ENCODE assay signal across 9 cellular contexts in genomic region chr6:77467038-77467437, GRCh38. TPM values are rescaled to one million over a fixed set of nuclear protein-coding genes. Genes with fewer than 3 reads are reported as not detected.
DNase-seq lines count a peak whose midpoint lies in the region; ATAC-seq and TF ChIP-seq lines count a peak whose summit lies in the region.
"Had no signal": no experiment of that assay in that cellular context is flagged by ENCODE, and none has a peak within 500 bp of the region (broad histone marks: within the 10 kb centered on the region; RNA-seq: fewer than 3 reads in every experiment).

No MANE protein-coding gene starts in this region.

- H3K36me3 ChIP-seq in HUES64 (ENCODE audit: insufficient read depth, low read length) (no peaks in the 10 kb centered on the region), body of pancreas (replicated peaks in 1 of 2; ENCODE audit: insufficient read depth in 1 of 2, low read depth in 2 of 2) (no peaks in the 10 kb centered on the region), smooth muscle cell (ENCODE audit: low read depth) (no peaks in the 10 kb centered on the region)

- H3K9me3 ChIP-seq in HUES64 (ENCODE audit: insufficient read depth, low read depth, low read length) (no peaks in the 10 kb centered on the region), body of pancreas (no peaks in the 10 kb centered on the region), smooth muscle cell (replicated peaks; ENCODE audit: low read depth) (no peaks in the 10 kb centered on the region)

- TF ChIP-seq CTCF in body of pancreas (IDR thresholded peaks at IDR 0.05) (no peak), smooth muscle cell (IDR thresholded peaks at IDR 0.05; ENCODE audit: borderline replicate concordance, insufficient read depth, poor library complexity, severe bottlenecking) (no peak), GM10248 (IDR thresholded peaks at IDR 0.05; ENCODE audit: control extremely low read depth, extremely low read depth, low read depth, missing control alignments) (no peak)

- peak overlapping the region; percentile 54; the same call in 1 of the 2 replicates for H3K9ac ChIP-seq in HUES64 (ENCODE audit: low read depth, low read length)
- no peak overlapping the region for H3K9ac ChIP-seq in smooth muscle cell (ENCODE audit: low read depth)

- H3K4me1 ChIP-seq in HUES64 (ENCODE audit: insufficient read depth, low read length), result peaks cover 5% of the 10 kb centered on the region; the same call in 1 of the 2 replicates
- H3K4me1 ChIP-seq in body of pancreas, result peaks cover 34% of the 10 kb centered on the region
- H3K4me1 ChIP-seq in smooth muscle cell (ENCODE audit: low read depth), result no peaks in the 10 kb centered on the region

- TF ChIP-seq POLR2A in body of pancreas (IDR thresholded peaks at IDR 0.05), result no peak

- ATAC-seq in body of pancreas, result peak; percentile 10

- peak overlapping the region; percentile 94 for H3K4me2 ChIP-seq in smooth muscle cell

- H3K27me3 ChIP-seq in HUES64 (ENCODE audit: insufficient read depth, low read length), result peaks cover 70% of the 10 kb centered on the region
- peaks cover 6 to 22% of the 10 kb centered on the region in 2 donors for H3K27me3 ChIP-seq in body of pancreas
- peaks cover 46% of the 10 kb centered on the region for H3K27me3 ChIP-seq in smooth muscle cell (ENCODE audit: low read depth)

- no peaks in the 10 kb centered on the region for H3F3A ChIP-seq in smooth muscle cell (ENCODE audit: low read depth)

- DNase-seq in body of pancreas (no peak), iPS-NIHi7 (ENCODE audit: extremely low spot score) (peak; percentile 11), smooth muscle cell (lab: John Stamatoyannopoulos, UW; ENCODE audit: unreplicated experiment) (no peak), GM10248 (ENCODE audit: extremely low spot score) (no peak), DMS79 treated with DMSO at 0.1 percent for 48 hours (lab: John Stamatoyannopoulos, UW) (no peak), DMS114 treated with DMSO at 0.1 percent for 48 hours (lab: John Stamatoyannopoulos, UW; ENCODE audit: unreplicated experiment) (no peak)
- no peak for DNase-seq in activated effector memory CD4-positive, alpha-beta T cell treated with anti-CD3 and anti-CD28 coated beads, Interleukin-2, amount 50 U/mL, for 16 hours
- DNase-seq: NCI-H510A had no signal

- H3K4me3 ChIP-seq in HUES64 (ENCODE audit: low read length) (peak overlapping the region; percentile 78), body of pancreas (peak overlapping the region in 1 of 2 donors; percentile 61), smooth muscle cell (peak overlapping the region; percentile 66)

- WGBS in HUES64, result 49% methylated on average over 11 of the region's 11 CpGs
- 32 to 34% methylated on average over 11 of the region's 11 CpGs for WGBS in body of pancreas, 2 donors
- 10% methylated on average over 11 of the region's 11 CpGs for WGBS in smooth muscle cell (ENCODE audit: low lambda C conversion rate)

- CTCF ChIA-PET in GM10248 (lab: Yijun Ruan, JAX), result interaction anchor here (0.9 to 3.9 kb wide), 7 partner anchors 9 to 1573 kb away, joined by 3 to 18 read pairs (median 4); no protein-coding TSS in a partner anchor

- no peaks in the 10 kb centered on the region for H3K79me2 ChIP-seq in smooth muscle cell (ENCODE audit: low read depth)

- peak overlapping the region; percentile 64 for H2AFZ ChIP-seq in smooth muscle cell (ENCODE audit: low read depth)

- H4K20me1 ChIP-seq in smooth muscle cell (ENCODE audit: low read depth), result no peaks in the 10 kb centered on the region

- POLR2A ChIA-PET in GM10248 (lab: Yijun Ruan, JAX), result no interaction called here

- intact Hi-C loops in body of pancreas (cut with DNase I), result loop anchor here (10.0 kb wide), 1 partner anchor 1532 kb away; no protein-coding TSS in a partner anchor

- no peak overlapping the region for H3K27ac ChIP-seq in HUES64 (ENCODE audit: low read depth, low read length)
- H3K27ac ChIP-seq in body of pancreas, result no peak overlapping the region
- H3K27ac ChIP-seq in smooth muscle cell (ENCODE audit: low read depth), result no peak overlapping the region

RNA-seq across cellular contexts. Expression of gene HTR1B, which starts 3.7 kb away (rescaled TPM):
- polyA plus RNA-seq in HUES64 (2013, experiment 1 of 2), result 0.25 TPM
- polyA plus RNA-seq in HUES64 (2013, experiment 2 of 2), result 0.38 TPM
- total RNA-seq in body of pancreas (under 1 TPM in 1 of 2 donors, not detected in 1; 0.52 TPM), smooth muscle cell (0.13 TPM in 1 of 2 replicates, not detected in the other)
- polyA plus RNA-seq in smooth muscle cell, result 0.13 TPM in 1 of 2 replicates, not detected in the other
